In the genomic region with DNA sequence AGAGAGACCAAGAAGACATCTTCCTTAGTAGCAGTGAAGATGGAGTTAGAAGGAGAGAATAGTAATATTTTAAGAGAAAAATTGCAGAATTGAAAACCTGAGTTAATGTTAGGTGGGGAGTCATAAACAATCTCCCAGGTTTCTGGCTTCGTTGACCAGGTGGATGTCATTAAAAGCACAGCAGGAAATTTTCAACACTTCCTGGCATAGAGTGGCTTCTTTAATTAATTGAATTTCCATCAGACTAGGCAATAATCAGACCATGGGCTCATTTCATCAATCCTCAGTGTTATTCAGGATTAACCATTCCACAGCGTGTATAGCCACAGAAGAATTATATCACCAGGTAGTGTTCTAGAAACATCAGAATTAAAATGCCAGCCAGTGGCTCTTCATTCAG, we compare ENCODE assay signal across 20 cellular contexts.
"Had no signal": no experiment of that assay in that cellular context is flagged by ENCODE, and none has a peak within 500 bp of the region (broad histone marks: within the 10 kb centered on the region; RNA-seq: fewer than 3 reads in every experiment).

No MANE protein-coding gene starts in this region.

- DNase-seq: IMR-90, Karpas-422, KG1, MG63, NCI-H1092, NCI-H1105 treated with DMSO at 0.1 percent for 48 hours, NCI-H1436 treated with DMSO at 0.1 percent for 48 hours, NCI-H187, NCI-H2029, NCI-H2081 treated with DMSO at 0.1 percent for 48 hours, NCI-H2171, NCI-H226, NCI-H446 treated with DMSO at 0.1 percent for 48 hours, NCI-H510A treated with DMSO at 0.1 percent for 48 hours, NCI-H526, NCI-H82, Right ventricle myocardium superior, RPMI8226, SIG-M5 had no signal

- ATAC-seq: HepG2 had no signal
